In genomic region chr19:45451181-45451849, GRCh38 we compare ENCODE assay signal across 8 cellular contexts. TPM values are rescaled to one million over a fixed set of nuclear protein-coding genes. Genes with fewer than 3 reads are reported as not detected.
DNase-seq lines count a peak whose midpoint lies in the region; ATAC-seq, FAIRE-seq and TF ChIP-seq lines count a peak whose summit lies in the region.

No MANE protein-coding gene starts in this region.

- H3K36me3 Mint-ChIP-seq in activated T-cell treated with anti-CD3 and anti-CD28 coated beads, Interleukin-2, amount 50 U/mL, for 4 hours (ENCODE audit: insufficient read depth): no peaks in the 10 kb centered on the region

- 11 to 12% methylated on average over 21 of the region's 21 CpGs for WGBS in pancreas, 2 donors

- no peaks in the 10 kb centered on the region for H3K36me3 ChIP-seq in pancreas

- peak overlapping the region; percentile 94 for H3K27ac ChIP-seq in foreskin keratinocyte
- peak overlapping the region; percentile 79 to 85 (median 82) for H3K27ac ChIP-seq in pancreas

- ATAC-seq in GM18502 (IDR thresholded peaks at IDR 0.05; ENCODE audit: poor library complexity, unreplicated experiment) (peak; percentile 23), foreskin keratinocyte (peak; percentile 0), pancreas (no peak), HG03354 (IDR thresholded peaks at IDR 0.05; ENCODE audit: poor library complexity, severe bottlenecking, unreplicated experiment) (no peak), GM19455 (IDR thresholded peaks at IDR 0.05; ENCODE audit: unreplicated experiment) (no peak)
- ATAC-seq in activated T-cell treated with anti-CD3 and anti-CD28 coated beads, Interleukin-2, amount 50 U/mL, for 4 hours: peak; percentile 47 to 51

- peak; percentile 46 for DNase-seq in KBM-7
- no peak for DNase-seq in activated T-cell treated with anti-CD3 and anti-CD28 coated beads, Interleukin-2, amount 50 U/mL, for 4 hours
- peak in 1 of 2 donors; percentile 87 for DNase-seq in foreskin keratinocyte
- peak in 2 of 6 donors; percentile 43 to 49 for DNase-seq in pancreas
- DNase-seq in NCI-H526 (lab: John Stamatoyannopoulos, UW): no peak

- intact Hi-C loops in pancreas (cut with DNase I): no loop called here

- peaks cover 41% of the 10 kb centered on the region for H3K4me1 ChIP-seq in foreskin keratinocyte
- peaks cover 10 to 20% (median 12%) of the 10 kb centered on the region in 3 donors for H3K4me1 ChIP-seq in pancreas

- peak overlapping the region; percentile 81 for H3K4me3 Mint-ChIP-seq in activated T-cell treated with anti-CD3 and anti-CD28 coated beads, Interleukin-2, amount 50 U/mL, for 4 hours

- H3K4me3 ChIP-seq in pancreas: peak overlapping the region; percentile 23 to 51 (median 42)

- no peaks in the 10 kb centered on the region for H3K9me3 ChIP-seq in pancreas

- in situ Hi-C loops in KBM-7 (cut with MboI; ENCODE audit: low pct_unique_long_range_greater_than_20kb, low sequenced_read_pairs): no loop called here

- TF ChIP-seq CTCF in foreskin keratinocyte (conservative IDR thresholded peaks at IDR 0.05): no peak
- no peak for TF ChIP-seq CTCF in pancreas (IDR thresholded peaks at IDR 0.05)

- H3K9me3 Mint-ChIP-seq in activated T-cell treated with anti-CD3 and anti-CD28 coated beads, Interleukin-2, amount 50 U/mL, for 4 hours: no peaks in the 10 kb centered on the region

- H3K27me3 ChIP-seq in foreskin keratinocyte (no peaks in the 10 kb centered on the region), pancreas (no peaks in the 10 kb centered on the region)

- FAIRE-seq in pancreas (lab: Jason Lieb, UNC): no peak

- H3K27me3 Mint-ChIP-seq in activated T-cell treated with anti-CD3 and anti-CD28 coated beads, Interleukin-2, amount 50 U/mL, for 4 hours (ENCODE audit: low read depth): no peaks in the 10 kb centered on the region

- peaks cover 59% of the 10 kb centered on the region for H3K4me1 Mint-ChIP-seq in activated T-cell treated with anti-CD3 and anti-CD28 coated beads, Interleukin-2, amount 50 U/mL, for 4 hours (ENCODE audit: low read depth)

RNA-seq across cellular contexts. Expression of gene FOSB, which starts 16.5 kb away (rescaled TPM):
- 10 to 100 TPM; 10.5 to 13.4 (median 13.2) TPM for total RNA-seq in activated T-cell treated with anti-CD3 and anti-CD28 coated beads, Interleukin-2, amount 50 U/mL, for 4 hours
- 1.7 and 2.7 TPM in 2 replicates for total RNA-seq in foreskin keratinocyte
- polyA plus RNA-seq in foreskin keratinocyte: 0.68 and 1.0 TPM in 2 replicates
- total RNA-seq in pancreas: 10 to 100 TPM in 1 of 6 donors, 1 to 10 TPM in 3, under 1 TPM in 2; 0.79 to 17.0 (median 5.7) TPM
- polyA plus RNA-seq in pancreas: 10 to 100 TPM; 12.9 to 21.6 TPM

RNA-seq across cellular contexts. Expression of gene ERCC1, which starts 27.6 kb away (rescaled TPM):
- 10 to 100 TPM; 68.0 to 86.2 (median 85.7) TPM for total RNA-seq in activated T-cell treated with anti-CD3 and anti-CD28 coated beads, Interleukin-2, amount 50 U/mL, for 4 hours
- total RNA-seq in foreskin keratinocyte (271 TPM in 2 replicates), pancreas (10 to 100 TPM; 28.9 to 33.5 (median 32.9) TPM)
- polyA plus RNA-seq in foreskin keratinocyte (359 and 380 TPM in 2 replicates), pancreas (10 to 100 TPM; 35.3 to 42.3 TPM)

RNA-seq across cellular contexts. Expression of gene POLR1G, which starts 44.9 kb away (rescaled TPM):
- 10 to 100 TPM; 45.2 to 57.3 (median 49.1) TPM for total RNA-seq in activated T-cell treated with anti-CD3 and anti-CD28 coated beads, Interleukin-2, amount 50 U/mL, for 4 hours
- total RNA-seq in foreskin keratinocyte (29.0 and 38.5 TPM in 2 replicates), pancreas (1 to 10 TPM in 5 of 6 donors, under 1 TPM in 1; 0.91 to 5.3 (median 2.9) TPM)
- polyA plus RNA-seq in foreskin keratinocyte (18.3 and 25.4 TPM in 2 replicates), pancreas (1 to 10 TPM; 1.6 to 3.3 TPM)

RNA-seq across cellular contexts. Expression of gene RTN2, which starts 45.5 kb away (rescaled TPM):
- total RNA-seq in activated T-cell treated with anti-CD3 and anti-CD28 coated beads, Interleukin-2, amount 50 U/mL, for 4 hours: 1 to 10 TPM in 2 of 3 donors, under 1 TPM in 1; 0.83 to 1.5 (median 1.5) TPM
- total RNA-seq in foreskin keratinocyte (11.7 and 12.0 TPM in 2 replicates), pancreas (1 to 10 TPM; 2.1 to 6.3 (median 3.2) TPM)
- polyA plus RNA-seq in foreskin keratinocyte (16.6 and 17.7 TPM in 2 replicates), pancreas (1 to 10 TPM; 4.4 to 9.5 TPM)

RNA-seq across cellular contexts. Expression of gene PPP1R13L, which starts 46.4 kb away (rescaled TPM):
- 1 to 10 TPM; 1.6 to 6.8 (median 4.1) TPM for total RNA-seq in activated T-cell treated with anti-CD3 and anti-CD28 coated beads, Interleukin-2, amount 50 U/mL, for 4 hours
- 122 and 144 TPM in 2 replicates for total RNA-seq in foreskin keratinocyte
- 182 and 227 TPM in 2 replicates for polyA plus RNA-seq in foreskin keratinocyte
- total RNA-seq in pancreas: 10 to 100 TPM; 22.8 to 42.7 (median 27.6) TPM
- 10 to 100 TPM; 50.5 to 54.4 TPM for polyA plus RNA-seq in pancreas

Comparison
In these comparisons a context has a peak if more than half of its experiments do, and no peak if none do; other contexts are left out.
1. ATAC-seq: peak in GM18502 (single experiment), activated T-cell treated with anti-CD3 and anti-CD28 coated beads, Interleukin-2, amount 50 U/mL, for 4 hours (2 of 2) and foreskin keratinocyte (single experiment); none in pancreas (0 of 4), HG03354 (single experiment) and GM19455 (single experiment).